13 cellular contexts compared by ENCODE assay signal in genomic region chr16:11325404-11326083, GRCh38. TPM values are rescaled to one million over a fixed set of nuclear protein-coding genes. Genes with fewer than 3 reads are reported as not detected.
DNase-seq lines count a peak whose midpoint lies in the region; ATAC-seq lines count a peak whose summit lies in the region.
"Had no signal": no experiment of that assay in that cellular context is flagged by ENCODE, and none has a peak within 500 bp of the region (broad histone marks: within the 10 kb centered on the region; RNA-seq: fewer than 3 reads in every experiment).

No MANE protein-coding gene starts in this region.

- no peaks in the 10 kb centered on the region for H3K36me3 Mint-ChIP-seq in activated T-cell treated with anti-CD3 and anti-CD28 coated beads, Interleukin-2, amount 50 U/mL, for 24 hours (ENCODE audit: low read depth)
- peaks cover 11% of the 10 kb centered on the region for H3K36me3 Mint-ChIP-seq in activated naive CD8-positive, alpha-beta T cell treated with anti-CD3 and anti-CD28 coated beads for 36 hours
- peaks cover 6% of the 10 kb centered on the region for H3K36me3 Mint-ChIP-seq in stimulated activated effector memory CD8-positive, alpha-beta T cell treated with anti-CD3 and anti-CD28 coated beads, Interleukin-12 subunit alpha, Interleukin-12 subunit beta, amount 100 ng/mL, for 72 hours

- H3K9me3 Mint-ChIP-seq in activated T-cell treated with anti-CD3 and anti-CD28 coated beads, Interleukin-2, amount 50 U/mL, for 24 hours, result no peaks in the 10 kb centered on the region
- H3K9me3 Mint-ChIP-seq in activated naive CD8-positive, alpha-beta T cell treated with anti-CD3 and anti-CD28 coated beads for 36 hours, result peaks cover 4% of the 10 kb centered on the region
- no peaks in the 10 kb centered on the region for H3K9me3 Mint-ChIP-seq in stimulated activated effector memory CD8-positive, alpha-beta T cell treated with anti-CD3 and anti-CD28 coated beads, Interleukin-12 subunit alpha, Interleukin-12 subunit beta, amount 100 ng/mL, for 72 hours

- no peaks in the 10 kb centered on the region for H3K27me3 Mint-ChIP-seq in activated T-cell treated with anti-CD3 and anti-CD28 coated beads, Interleukin-2, amount 50 U/mL, for 24 hours
- H3K27me3 Mint-ChIP-seq in activated naive CD8-positive, alpha-beta T cell treated with anti-CD3 and anti-CD28 coated beads for 36 hours, result no peaks in the 10 kb centered on the region

- intact Hi-C loops in left colon (cut with DNase I, micrococcal nuclease), result no loop called here

- DNase-seq in activated T-cell treated with anti-CD3 and anti-CD28 coated beads, Interleukin-2, amount 50 U/mL, for 24 hours, result peak; percentile 55
- no peak for DNase-seq in activated T-cell treated with anti-CD3 and anti-CD28 coated beads for 4 hours
- DNase-seq in NAMALWA (ENCODE audit: low spot score), result peak; percentile 40
- peak; percentile 42 for DNase-seq in activated naive CD8-positive, alpha-beta T cell treated with anti-CD3 and anti-CD28 coated beads for 36 hours
- peak in 1 of 2 donors; percentile 70 for DNase-seq in stimulated activated effector memory CD8-positive, alpha-beta T cell treated with anti-CD3 and anti-CD28 coated beads, Interleukin-12 subunit alpha, Interleukin-12 subunit beta, amount 100 ng/mL, for 72 hours (ENCODE audit: low spot score in 2 of 2)
- no peak for DNase-seq in activated gamma-delta T cell treated with Interleukin-2 at 50 U/mL for 16 hours
- DNase-seq in left colon, result no peak
- DNase-seq: DMS79 treated with DMSO at 0.1 percent for 48 hours; effector CD4-positive, alpha-beta T cell; foreskin melanocyte; Kasumi-1; NCI-H2081 treated with DMSO at 0.1 percent for 48 hours had no signal

- H3K27ac Mint-ChIP-seq in activated T-cell treated with anti-CD3 and anti-CD28 coated beads, Interleukin-2, amount 50 U/mL, for 24 hours, result peak overlapping the region; percentile 81
- H3K27ac Mint-ChIP-seq in activated naive CD8-positive, alpha-beta T cell treated with anti-CD3 and anti-CD28 coated beads for 36 hours, result peak overlapping the region; percentile 68
- H3K27ac Mint-ChIP-seq in stimulated activated effector memory CD8-positive, alpha-beta T cell treated with anti-CD3 and anti-CD28 coated beads, Interleukin-12 subunit alpha, Interleukin-12 subunit beta, amount 100 ng/mL, for 72 hours, result peak overlapping the region; percentile 30

- H3K4me3 Mint-ChIP-seq in activated T-cell treated with anti-CD3 and anti-CD28 coated beads, Interleukin-2, amount 50 U/mL, for 24 hours, result no peak overlapping the region
- no peak overlapping the region for H3K4me3 Mint-ChIP-seq in activated naive CD8-positive, alpha-beta T cell treated with anti-CD3 and anti-CD28 coated beads for 36 hours
- no peak overlapping the region for H3K4me3 Mint-ChIP-seq in stimulated activated effector memory CD8-positive, alpha-beta T cell treated with anti-CD3 and anti-CD28 coated beads, Interleukin-12 subunit alpha, Interleukin-12 subunit beta, amount 100 ng/mL, for 72 hours

- ATAC-seq in stimulated activated effector memory CD8-positive, alpha-beta T cell treated with anti-CD3 and anti-CD28 coated beads, Interleukin-12 subunit alpha, Interleukin-12 subunit beta, amount 100 ng/mL, for 72 hours, result peak; percentile 62
- ATAC-seq in HG03378 (IDR thresholded peaks at IDR 0.05; ENCODE audit: unreplicated experiment), result no peak
- no peak for ATAC-seq in left colon

- H3K4me1 Mint-ChIP-seq in activated T-cell treated with anti-CD3 and anti-CD28 coated beads, Interleukin-2, amount 50 U/mL, for 24 hours (ENCODE audit: low read depth), result peaks cover 52% of the 10 kb centered on the region
- peaks cover 44% of the 10 kb centered on the region for H3K4me1 Mint-ChIP-seq in activated naive CD8-positive, alpha-beta T cell treated with anti-CD3 and anti-CD28 coated beads for 36 hours
- H3K4me1 Mint-ChIP-seq in stimulated activated effector memory CD8-positive, alpha-beta T cell treated with anti-CD3 and anti-CD28 coated beads, Interleukin-12 subunit alpha, Interleukin-12 subunit beta, amount 100 ng/mL, for 72 hours, result peaks cover 43% of the 10 kb centered on the region

RNA-seq across cellular contexts. Expression of gene RMI2, which starts 19.7 kb away (rescaled TPM):
- 10 to 100 TPM; 50.1 to 56.1 TPM for total RNA-seq in activated naive CD8-positive, alpha-beta T cell treated with anti-CD3 and anti-CD28 coated beads for 36 hours
- total RNA-seq in left colon, result 1 to 10 TPM; 5.5 to 8.3 TPM

RNA-seq across cellular contexts. Expression of gene PRM1, which starts 44.4 kb away (rescaled TPM):
- not detected for total RNA-seq in activated naive CD8-positive, alpha-beta T cell treated with anti-CD3 and anti-CD28 coated beads for 36 hours
- total RNA-seq in left colon, result not detected

RNA-seq across cellular contexts. Expression of gene PRM2, which starts 49.3 kb away (rescaled TPM):
- total RNA-seq in activated naive CD8-positive, alpha-beta T cell treated with anti-CD3 and anti-CD28 coated beads for 36 hours, result not detected
- not detected for total RNA-seq in left colon

RNA-seq across cellular contexts. Expression of gene PRM3, which starts 52.1 kb away (rescaled TPM):
- total RNA-seq in activated naive CD8-positive, alpha-beta T cell treated with anti-CD3 and anti-CD28 coated beads for 36 hours, result not detected
- total RNA-seq in left colon, result not detected

RNA-seq across cellular contexts. Expression of gene TNP2, which starts 56.4 kb away (rescaled TPM):
- not detected for total RNA-seq in activated naive CD8-positive, alpha-beta T cell treated with anti-CD3 and anti-CD28 coated beads for 36 hours
- not detected for total RNA-seq in left colon

Comparison
In these comparisons a context has a peak if more than half of its experiments do, and no peak if none do; other contexts are left out.
1. DNase-seq: peak in activated T-cell treated with anti-CD3 and anti-CD28 coated beads, Interleukin-2, amount 50 U/mL, for 24 hours (single experiment), NAMALWA (single experiment) and activated naive CD8-positive, alpha-beta T cell treated with anti-CD3 and anti-CD28 coated beads for 36 hours (single experiment); none in activated T-cell treated with anti-CD3 and anti-CD28 coated beads for 4 hours (single experiment), activated gamma-delta T cell treated with Interleukin-2 at 50 U/mL for 16 hours (single experiment) and left colon (0 of 2).
2. H3K27ac Mint-ChIP-seq: peak in every context shown above with its lines; median percentile 81 in activated T-cell treated with anti-CD3 and anti-CD28 coated beads, Interleukin-2, amount 50 U/mL, for 24 hours; 68 in activated naive CD8-positive, alpha-beta T cell treated with anti-CD3 and anti-CD28 coated beads for 36 hours; 30 in stimulated activated effector memory CD8-positive, alpha-beta T cell treated with anti-CD3 and anti-CD28 coated beads, Interleukin-12 subunit alpha, Interleukin-12 subunit beta, amount 100 ng/mL, for 72 hours.
3. RNA of gene RMI2, which starts 19.7 kb away (total RNA-seq): 50.1 to 56.1 TPM in activated naive CD8-positive, alpha-beta T cell treated with anti-CD3 and anti-CD28 coated beads for 36 hours; 5.5 to 8.3 TPM in left colon; every median in the first group is over 4 times any median in the second.